In genomic region chr16:90019201-90019542, GRCh38 we compare ENCODE assay signal across 8 cellular contexts. TPM values are rescaled to one million over a fixed set of nuclear protein-coding genes. Genes with fewer than 3 reads are reported as not detected.
A peak's percentile ranks its signal among the peaks of the same experiment; 100 is the strongest.
DNase-seq lines count a peak whose midpoint lies in the region; ATAC-seq, FAIRE-seq and TF ChIP-seq lines count a peak whose summit lies in the region.

A gene with protein sequence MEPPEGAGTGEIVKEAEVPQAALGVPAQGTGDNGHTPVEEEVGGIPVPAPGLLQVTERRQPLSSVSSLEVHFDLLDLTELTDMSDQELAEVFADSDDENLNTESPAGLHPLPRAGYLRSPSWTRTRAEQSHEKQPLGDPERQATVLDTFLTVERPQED (minus strand): TSS chr16:90019456. CDS start chr16:90019341, 115 bp downstream.

- no peaks in the 10 kb centered on the region for H3K36me3 Mint-ChIP-seq in CD4-positive, CD25-positive, alpha-beta regulatory T cell
- H3K36me3 Mint-ChIP-seq in endothelial cell (ENCODE audit: low read depth, unreplicated experiment), result peaks cover 9% of the 10 kb centered on the region

- FAIRE-seq in HTR-8/SVneo (lab: Jason Lieb, UNC), result no peak

- TF ChIP-seq CTCF in PC-3 (conservative IDR thresholded peaks at IDR 0.05; ENCODE audit: low read depth, low read length) (no peak), endothelial cell (IDR thresholded peaks at IDR 0.05; ENCODE audit: unreplicated experiment) (no peak)

- H3K27ac ChIP-seq in CD4-positive, CD25-positive, alpha-beta regulatory T cell (ENCODE audit: insufficient read depth, low read length, poor library complexity, severe bottlenecking), result no peak within 1 kb of the TSS
- H3K27ac ChIP-seq in PC-3 (ENCODE audit: low read length), result peak within 1 kb of the TSS; percentile 69

- peak within 1 kb of the TSS; percentile 97 for H3K4me2 ChIP-seq in PC-3 (ENCODE audit: low read length)

- no peaks in the 10 kb centered on the region for H3K27me3 ChIP-seq in CD4-positive, CD25-positive, alpha-beta regulatory T cell (ENCODE audit: control insufficient read depth, insufficient read depth, low read length)
- H3K27me3 ChIP-seq in PC-3 (ENCODE audit: low read length) (no peaks in the 10 kb centered on the region), neuron (ENCODE audit: insufficient read depth, low read length) (peaks cover 30% of the 10 kb centered on the region)

- peak within 1 kb of the TSS; percentile 77 to 86 (median 82) for H3K4me3 Mint-ChIP-seq in CD4-positive, CD25-positive, alpha-beta regulatory T cell
- peak within 1 kb of the TSS; percentile 90 for H3K4me3 Mint-ChIP-seq in endothelial cell (ENCODE audit: unreplicated experiment)

- CTCF ChIA-PET in PC-3 (lab: Charles Lee), result interaction anchor here (0.6 kb wide), 1 partner anchor 42 kb away, joined by 3 read pairs; no protein-coding TSS in a partner anchor

- H3K9me3 Mint-ChIP-seq in CD4-positive, CD25-positive, alpha-beta regulatory T cell, result peaks cover 0 to 3% (median 0%) of the 10 kb centered on the region in 7 donors
- H3K9me3 Mint-ChIP-seq in endothelial cell (ENCODE audit: unreplicated experiment), result no peaks in the 10 kb centered on the region

- in situ Hi-C loops in ACHN (cut with HindIII; ENCODE audit: low pct_ligation_motif_present, low pct_unique_long_range_greater_than_20kb, low sequenced_read_pairs), result no loop called here

- peak within 1 kb of the TSS; percentile 13 to 79 (median 55) for H3K27ac Mint-ChIP-seq in CD4-positive, CD25-positive, alpha-beta regulatory T cell
- peak within 1 kb of the TSS; percentile 6 for H3K27ac Mint-ChIP-seq in endothelial cell (ENCODE audit: unreplicated experiment)

- no peak within 1 kb of the TSS for H3K4me3 ChIP-seq in CD4-positive, CD25-positive, alpha-beta regulatory T cell (ENCODE audit: low read depth, low read length)
- peak within 1 kb of the TSS; percentile 77 for H3K4me3 ChIP-seq in PC-3 (ENCODE audit: low read length)
- H3K4me3 ChIP-seq in neuron (ENCODE audit: low read length), result peak within 1 kb of the TSS; percentile 43

- H3K79me2 ChIP-seq in PC-3 (ENCODE audit: low read length), result peaks cover 21% of the 10 kb centered on the region

- ATAC-seq in CD4-positive, CD25-positive, alpha-beta regulatory T cell (ENCODE audit: low read depth in 2 of 2), result no peak
- ATAC-seq in PC-3, result no peak

- H3K4me1 ChIP-seq in CD4-positive, CD25-positive, alpha-beta regulatory T cell (ENCODE audit: control insufficient read depth, insufficient read depth, low read length, poor library complexity, severe bottlenecking), result peaks cover 26% of the 10 kb centered on the region
- H3K4me1 ChIP-seq in PC-3 (ENCODE audit: insufficient read depth, low read length) (peaks cover 35% of the 10 kb centered on the region), neuron (ENCODE audit: insufficient read depth, low read length) (peaks cover 24% of the 10 kb centered on the region)

- POLR2A ChIA-PET in PC-3 (lab: Charles Lee; ENCODE audit: unreplicated experiment), result no interaction called here

- no peaks in the 10 kb centered on the region for H4K20me1 ChIP-seq in PC-3 (ENCODE audit: low read length)

- H3K4me1 Mint-ChIP-seq in CD4-positive, CD25-positive, alpha-beta regulatory T cell, result peaks cover 4 to 30% (median 10%) of the 10 kb centered on the region in 4 donors
- H3K4me1 Mint-ChIP-seq in endothelial cell (ENCODE audit: unreplicated experiment), result peaks cover 22% of the 10 kb centered on the region

- DNase-seq in CD4-positive, CD25-positive, alpha-beta regulatory T cell, result peak in 1 of 3 donors; percentile 50
- DNase-seq in PC-3 (no peak), endothelial cell (ENCODE audit: low spot score) (no peak), hippocampal formation (lab: John Stamatoyannopoulos, UW) (no peak), HTR-8/SVneo (ENCODE audit: insufficient read length, low spot score) (no peak), ACHN (no peak), NCI-H1436 (lab: John Stamatoyannopoulos, UW) (no peak)

- peaks cover 41% of the 10 kb centered on the region for H3K27me3 Mint-ChIP-seq in CD4-positive, CD25-positive, alpha-beta regulatory T cell
- peaks cover 3% of the 10 kb centered on the region for H3K27me3 Mint-ChIP-seq in endothelial cell (ENCODE audit: unreplicated experiment)

- peak within 1 kb of the TSS; percentile 81 for H2AFZ ChIP-seq in PC-3 (ENCODE audit: low read length)
- peak within 1 kb of the TSS; percentile 84 for H2AFZ ChIP-seq in neuron (ENCODE audit: low read depth, low read length)

- H3F3A ChIP-seq in PC-3 (ENCODE audit: low read length, unreplicated experiment), result no peaks in the 10 kb centered on the region

- intact Hi-C loops in PC-3 (cut with micrococcal nuclease), result no loop called here

- H3K9me3 ChIP-seq in CD4-positive, CD25-positive, alpha-beta regulatory T cell (ENCODE audit: control insufficient read depth in 2 of 2, low read length in 2 of 2), result no peaks in the 10 kb centered on the region
- H3K9me3 ChIP-seq in PC-3 (ENCODE audit: low read length) (no peaks in the 10 kb centered on the region), neuron (ENCODE audit: low read length) (no peaks in the 10 kb centered on the region)

- peak within 1 kb of the TSS; percentile 82 for H3K9ac ChIP-seq in PC-3 (ENCODE audit: low read length)

- no TSS peak for BruUV-seq in PC-3 (replicated peaks; lab: Mats Ljungman, UMichigan)

- no peaks in the 10 kb centered on the region for H3K9me2 ChIP-seq in PC-3 (replicated peaks; ENCODE audit: low read length)

- no peaks in the 10 kb centered on the region for H3K36me3 ChIP-seq in CD4-positive, CD25-positive, alpha-beta regulatory T cell (ENCODE audit: control insufficient read depth, insufficient read depth, low read length)
- no peaks in the 10 kb centered on the region for H3K36me3 ChIP-seq in PC-3 (ENCODE audit: low read depth, low read length)
- no peaks in the 10 kb centered on the region for H3K36me3 ChIP-seq in neuron (ENCODE audit: insufficient read depth, low read length)

RNA-seq across cellular contexts. Expression of the gene that starts here (rescaled TPM):
- total RNA-seq in CD4-positive, CD25-positive, alpha-beta regulatory T cell, result 1.1 TPM
- 1 to 10 TPM; 2.0 to 7.8 (median 4.7) TPM for polyA plus RNA-seq in CD4-positive, CD25-positive, alpha-beta regulatory T cell
- total RNA-seq in PC-3 (2014; rRNA removed), result 19.2 and 21.1 TPM in 2 replicates
- total RNA-seq in endothelial cell (ENCODE audit: unreplicated experiment), result 36.8 TPM
